ENCODE assay signal across 9 cellular contexts in genomic region chr10:17644485-17644964, GRCh38. TPM values are rescaled to one million over a fixed set of nuclear protein-coding genes. Genes with fewer than 3 reads are reported as not detected.
DNase-seq lines count a peak whose midpoint lies in the region; ATAC-seq, FAIRE-seq and TF ChIP-seq lines count a peak whose summit lies in the region.
"Had no signal": no experiment of that assay in that cellular context is flagged by ENCODE, and none has a peak within 500 bp of the region (broad histone marks: within the 10 kb centered on the region; RNA-seq: fewer than 3 reads in every experiment).

No MANE protein-coding gene starts in this region.

- no peak for TF ChIP-seq POLR2A in endothelial cell of umbilical vein (IDR thresholded peaks at IDR 0.05; ENCODE audit: low read depth, low read length)

- dilution Hi-C loops in endothelial cell of umbilical vein (cut with MboI; ENCODE audit: extremely low pct_ligation_motif_present, low sequenced_read_pairs) = no loop called here

- BruUV-seq in endothelial cell of umbilical vein (replicated peaks; lab: Mats Ljungman, UMichigan) = TSS peak; percentile 57

- H3K9ac ChIP-seq in endothelial cell of umbilical vein (replicated peaks; ENCODE audit: extremely low read depth, insufficient read depth, low read length) = peak overlapping the region; percentile 94

- H4K20me1 ChIP-seq in endothelial cell of umbilical vein (replicated peaks; ENCODE audit: control insufficient read depth, extremely low read depth, insufficient read depth, low read length) = no peaks in the 10 kb centered on the region

- peaks cover 52% of the 10 kb centered on the region for H3K4me1 Mint-ChIP-seq in CD14-positive monocyte
- peaks cover 32 to 72% (median 55%) of the 10 kb centered on the region in 4 donors for H3K4me1 Mint-ChIP-seq in naive thymus-derived CD8-positive, alpha-beta T cell

- H3K4me1 ChIP-seq in endothelial cell of umbilical vein (ENCODE audit: control insufficient read depth, extremely low read depth, insufficient read depth, low read length) = peaks cover 21% of the 10 kb centered on the region

- H3K27me3 Mint-ChIP-seq in CD14-positive monocyte (ENCODE audit: low read depth in 3 of 3) = peaks cover 0 to 2% (median 2%) of the 10 kb centered on the region in 3 donors
- no peaks in the 10 kb centered on the region for H3K27me3 Mint-ChIP-seq in naive thymus-derived CD8-positive, alpha-beta T cell

- intact Hi-C loops in CD14-positive monocyte (cut with micrococcal nuclease) = loop anchor here in 1 of 2 donors (10.0 kb wide), 1 partner anchor 1010 kb away; the partner anchor contains the start of genes ARL5B and NSUN6
- intact Hi-C loops in endothelial cell of umbilical vein (cut with micrococcal nuclease) = loop anchor here (1.0 to 5.0 kb wide), 4 partner anchors 21 to 193 kb away; partner anchors contain the start of gene HACD1

- POLR2A ChIA-PET in endothelial cell of umbilical vein (lab: Charles Lee) = interaction anchor here (1.0 to 2.4 kb wide), 3 partner anchors 27 to 827 kb away, joined by 3 to 16 read pairs (median 8); partner anchors contain the start of genes HACD1 and RSU1
- POLR2A ChIA-PET in naive thymus-derived CD8-positive, alpha-beta T cell (lab: Charles Lee) = interaction anchor here (0.9 to 1.9 kb wide), 9 partner anchors 9 to 827 kb away, joined by 3 to 9 read pairs (median 7); partner anchors contain the start of genes HACD1 and RSU1

- peak overlapping the region; percentile 42 for H2AFZ ChIP-seq in endothelial cell of umbilical vein (ENCODE audit: low read depth, low read length)

- ATAC-seq in GM19025 (IDR thresholded peaks at IDR 0.05; ENCODE audit: low read depth, unreplicated experiment) = peak; percentile 16
- ATAC-seq in HG03139 (IDR thresholded peaks at IDR 0.05; ENCODE audit: unreplicated experiment) = peak; percentile 15
- ATAC-seq in naive thymus-derived CD8-positive, alpha-beta T cell = peak; percentile 15 to 20
- no peak for ATAC-seq in activated CD4-positive, CD25-positive, alpha-beta regulatory T cell treated with anti-CD3 and anti-CD28 coated beads, Interleukin-2, amount 50 U/mL, for 24 hours

- TF ChIP-seq CTCF in CD14-positive monocyte (IDR thresholded peaks at IDR 0.05) (no peak), endothelial cell of umbilical vein (IDR thresholded peaks at IDR 0.05; ENCODE audit: extremely low read depth in 1 of 2, insufficient read depth in 1 of 2, low read depth in 1 of 2, low read length in 2 of 2) (no peak)

- peak overlapping the region; percentile 99 to 100 (median 100) for H3K27ac Mint-ChIP-seq in CD14-positive monocyte
- peak overlapping the region; percentile 99 to 100 (median 100) for H3K27ac Mint-ChIP-seq in naive thymus-derived CD8-positive, alpha-beta T cell

- H3K27me3 ChIP-seq in endothelial cell of umbilical vein (ENCODE audit: control insufficient read depth in 2 of 2, insufficient read depth in 2 of 2, low read length in 2 of 2) = no peaks in the 10 kb centered on the region

- peak overlapping the region; percentile 99 for H3K4me3 Mint-ChIP-seq in CD14-positive monocyte
- H3K4me3 Mint-ChIP-seq in naive thymus-derived CD8-positive, alpha-beta T cell = peak overlapping the region; percentile 92 to 99 (median 98)

- peak overlapping the region; percentile 36 to 90 (median 84) for H3K4me3 ChIP-seq in endothelial cell of umbilical vein (replicated peaks in 1 of 3; ENCODE audit: insufficient read depth in 1 of 3, low read depth in 1 of 3, low read length in 3 of 3)

- FAIRE-seq in endothelial cell of umbilical vein (lab: Jason Lieb, UNC) = peak; percentile 4

- H3K27ac ChIP-seq in endothelial cell of umbilical vein (ENCODE audit: insufficient read depth, low read depth, low read length) = peak overlapping the region; percentile 95

- CTCF ChIA-PET in endothelial cell of umbilical vein (lab: Charles Lee) = interaction anchor here (1.1 to 2.0 kb wide), 13 partner anchors 11 to 835 kb away, joined by 3 to 17 read pairs (median 4); partner anchors contain the start of gene HACD1

- H3K36me3 ChIP-seq in endothelial cell of umbilical vein (ENCODE audit: control insufficient read depth in 2 of 2, extremely low read depth in 1 of 2, insufficient read depth in 2 of 2, low read length in 2 of 2) = no peaks in the 10 kb centered on the region

- H3K79me2 ChIP-seq in endothelial cell of umbilical vein (ENCODE audit: control insufficient read depth, insufficient read depth, low read length) = peaks cover 56% of the 10 kb centered on the region

- H3K9me3 ChIP-seq in endothelial cell of umbilical vein (replicated peaks; ENCODE audit: control insufficient read depth, insufficient read depth, low read length) = no peaks in the 10 kb centered on the region

- peak overlapping the region; percentile 91 for H3K4me2 ChIP-seq in endothelial cell of umbilical vein (ENCODE audit: insufficient read depth, low read length)

- H3K36me3 Mint-ChIP-seq in CD14-positive monocyte = peaks cover 3 to 5% of the 10 kb centered on the region in 2 donors
- peaks cover 1 to 5% (median 3%) of the 10 kb centered on the region in 3 donors for H3K36me3 Mint-ChIP-seq in naive thymus-derived CD8-positive, alpha-beta T cell

- DNase-seq in CD14-positive monocyte (ENCODE audit: low spot score) (no peak), SHP77 treated with DMSO at 0.1 percent for 48 hours (lab: John Stamatoyannopoulos, UW) (peak; percentile 13), endothelial cell of umbilical vein (ENCODE audit: low read depth, low spot score) (no peak), middle frontal gyrus (ENCODE audit: extremely low spot score, low spot score) (no peak)
- no peak for DNase-seq in naive thymus-derived CD8-positive, alpha-beta T cell

- peaks cover 0 to 3% (median 1%) of the 10 kb centered on the region in 7 donors for H3K9me3 Mint-ChIP-seq in CD14-positive monocyte
- H3K9me3 Mint-ChIP-seq in naive thymus-derived CD8-positive, alpha-beta T cell = no peaks in the 10 kb centered on the region

- no peaks in the 10 kb centered on the region for H3K9me1 ChIP-seq in endothelial cell of umbilical vein (replicated peaks; ENCODE audit: control insufficient read depth, extremely low read depth, insufficient read depth, low read length)

TF ChIP-seq in endothelial cell of umbilical vein, 7 proteins besides CTCF, POLR2A, EP300 and RAD21:
- TF ChIP-seq MAX (IDR thresholded peaks at IDR 0.05; ENCODE audit: insufficient read depth, insufficient read length) (no peak), GATA2 (IDR thresholded peaks at IDR 0.05; ENCODE audit: insufficient read depth, insufficient read length, low read depth, low read length) (no peak), FOS (IDR thresholded peaks at IDR 0.05; ENCODE audit: borderline replicate concordance, insufficient read depth, low read length) (no peak), MYC (IDR thresholded peaks at IDR 0.05; ENCODE audit: low read depth, low read length) (no peak), JUN (IDR thresholded peaks at IDR 0.05; ENCODE audit: borderline replicate concordance, insufficient read depth, insufficient read length, low read depth) (no peak), POLR2AphosphoS5 (IDR thresholded peaks at IDR 0.05; ENCODE audit: insufficient read depth, low read depth, low read length) (no peak), EZH2 (IDR thresholded peaks at IDR 0.05; ENCODE audit: borderline replicate concordance, low read depth, low read length, severe bottlenecking) (no peak)

RNA-seq across cellular contexts. Expression of gene STAM, which starts 0.6 kb away (rescaled TPM):
- polyA plus RNA-seq in CD14-positive monocyte = 1 to 10 TPM; 5.5 to 5.9 TPM
- 20.0 and 20.6 TPM in 2 replicates for total RNA-seq in endothelial cell of umbilical vein
- polyA plus RNA-seq in endothelial cell of umbilical vein = 16.1 and 17.7 TPM in 2 replicates
- polyA plus RNA-seq in endothelial cell of umbilical vein (2011; cell fraction: cytosol; rRNA removed) = 16.5 and 18.4 TPM in 2 replicates
- 24.6 and 25.9 TPM in 2 replicates for polyA plus RNA-seq in endothelial cell of umbilical vein (2011; cell fraction: nucleus; rRNA removed)
- polyA plus RNA-seq in endothelial cell of umbilical vein (2012) = 16.6 and 22.2 TPM in 2 replicates
- 25.6 and 27.7 TPM in 2 replicates for polyA minus RNA-seq in endothelial cell of umbilical vein
- polyA minus RNA-seq in endothelial cell of umbilical vein (2011; cell fraction: cytosol; rRNA and poly(A)+ RNA removed) = 8.6 TPM
- polyA minus RNA-seq in endothelial cell of umbilical vein (2011; cell fraction: nucleus; rRNA and poly(A)+ RNA removed) = 56.6 and 59.0 TPM in 2 replicates
- 10 to 100 TPM; 19.5 to 23.8 TPM for total RNA-seq in naive thymus-derived CD8-positive, alpha-beta T cell
- 1 to 10 TPM; 5.9 to 8.3 (median 7.4) TPM for polyA plus RNA-seq in naive thymus-derived CD8-positive, alpha-beta T cell

RNA-seq across cellular contexts. Expression of gene HACD1, which starts 27.4 kb away (rescaled TPM):
- polyA plus RNA-seq in CD14-positive monocyte (1 to 10 TPM in 1 of 2 donors, under 1 TPM in 1; 0.86 to 1.4 TPM), endothelial cell of umbilical vein (16.1 and 17.4 TPM in 2 replicates)
- 25.2 and 26.6 TPM in 2 replicates for total RNA-seq in endothelial cell of umbilical vein
- polyA plus RNA-seq in endothelial cell of umbilical vein (2011; cell fraction: cytosol; rRNA removed) = 13.7 and 14.5 TPM in 2 replicates
- polyA plus RNA-seq in endothelial cell of umbilical vein (2011; cell fraction: nucleus; rRNA removed) = 15.1 and 19.3 TPM in 2 replicates
- polyA plus RNA-seq in endothelial cell of umbilical vein (2012) = 9.9 and 10.9 TPM in 2 replicates
- 17.3 and 26.9 TPM in 2 replicates for polyA minus RNA-seq in endothelial cell of umbilical vein
- 14.2 TPM for polyA minus RNA-seq in endothelial cell of umbilical vein (2011; cell fraction: cytosol; rRNA and poly(A)+ RNA removed)
- polyA minus RNA-seq in endothelial cell of umbilical vein (2011; cell fraction: nucleus; rRNA and poly(A)+ RNA removed) = 9.3 and 11.8 TPM in 2 replicates
- total RNA-seq in naive thymus-derived CD8-positive, alpha-beta T cell = 1 to 10 TPM in 1 of 2 experiments, under 1 TPM in 1; 0.63 to 1.4 TPM
- polyA plus RNA-seq in naive thymus-derived CD8-positive, alpha-beta T cell = under 1 TPM; 0.17 to 0.53 (median 0.26) TPM
- total RNA-seq: T-helper 1 cell treated with Interleukin-12 subunit alpha and Interleukin-12 subunit beta and Interleukin-4 antibody, amounts not matched to agents 30 ng/mL and 1 ng/mL, for 36 hours had no signal

Comparison
In these comparisons a context has a peak if more than half of its experiments do, and no peak if none do; other contexts are left out.
1. ATAC-seq: peak in GM19025 (single experiment), HG03139 (single experiment) and naive thymus-derived CD8-positive, alpha-beta T cell (2 of 2); none in activated CD4-positive, CD25-positive, alpha-beta regulatory T cell treated with anti-CD3 and anti-CD28 coated beads, Interleukin-2, amount 50 U/mL, for 24 hours (0 of 2).